ENCODE assay signal across 12 cellular contexts in genomic region chr3:106208979-106209378, GRCh38.
DNase-seq lines count a peak whose midpoint lies in the region; ATAC-seq, FAIRE-seq and TF ChIP-seq lines count a peak whose summit lies in the region.
"Had no signal": no experiment of that assay in that cellular context is flagged by ENCODE, and none has a peak within 500 bp of the region (broad histone marks: within the 10 kb centered on the region; RNA-seq: fewer than 3 reads in every experiment).

No MANE protein-coding gene starts in this region.

- H3K36me3 ChIP-seq in liver (ENCODE audit: control insufficient read depth in 4 of 4, insufficient read depth in 3 of 4, low read depth in 1 of 4, low read length in 3 of 4): no peaks in the 10 kb centered on the region
- H3K36me3 ChIP-seq in HepG2 (replicated peaks in 1 of 2; ENCODE audit: control insufficient read depth in 1 of 2, insufficient read depth in 2 of 2, low read length in 2 of 2): no peaks in the 10 kb centered on the region
- H3K36me3 ChIP-seq in PC-9 (ENCODE audit: low read depth): no peaks in the 10 kb centered on the region
- H3K36me3 ChIP-seq: thoracic aorta had no signal

- DNase-seq in HepG2 (ENCODE audit: low spot score): no peak
- DNase-seq in PC-9: peak in 1 of 2 experiments; percentile 49
- DNase-seq in fibroblast of gingiva (ENCODE audit: low read depth): peak; percentile 39
- no peak for DNase-seq in AG08396 (ENCODE audit: low spot score)
- DNase-seq in posterior vena cava (ENCODE audit: low spot score): no peak
- DNase-seq in activated T-cell treated with anti-CD3 and anti-CD28 coated beads, Interleukin-2, amount 50 U/mL, for 72 hours: no peak
- DNase-seq: activated naive CD4-positive, alpha-beta T cell treated with anti-CD3 and anti-CD28 coated beads, Interleukin-2, amount 50 U/mL, for 16 hours; DMS153; naive B cell had no signal

- H2AFZ ChIP-seq in HepG2 (ENCODE audit: low read length) (no peak overlapping the region), PC-9 (no peak overlapping the region)

- no peaks in the 10 kb centered on the region for H3F3A ChIP-seq in PC-9 (ENCODE audit: insufficient read depth, low read depth)

- CTCF ChIA-PET in HepG2 (lab: Yijun Ruan, JAX; ENCODE audit: low intra/inter-chr PET ratio, low total read pairs): no interaction called here
- CTCF ChIA-PET in PC-9 (lab: Charles Lee): no interaction called here

- in situ Hi-C loops in HepG2 (cut with HindIII; ENCODE audit: extremely low pct_ligation_motif_present, low pct_unique_long_range_greater_than_20kb): no loop called here

- TF ChIP-seq RAD21 in liver (IDR thresholded peaks at IDR 0.05): peak; percentile 28 to 36
- TF ChIP-seq RAD21 in HepG2 (CRISPR knock-in tag; IDR thresholded peaks at IDR 0.05): no peak

- intact Hi-C loops in HepG2 (cut with micrococcal nuclease; ENCODE audit: unreplicated experiment): no loop called here
- intact Hi-C loops in PC-9 (cut with micrococcal nuclease; ENCODE audit: unreplicated experiment): loop anchor here (5.0 to 10.0 kb wide), 3 partner anchors 94 to 522 kb away; partner anchors contain the start of gene CBLB
- intact Hi-C loops in posterior vena cava (cut with DNase I): no loop called here

- TF ChIP-seq EP300 in HepG2 (IDR thresholded peaks at IDR 0.05; ENCODE audit: low read depth in 2 of 2, low read length in 2 of 2) (no peak), HepG2 (CRISPR knock-in tag; IDR thresholded peaks at IDR 0.05; ENCODE audit: borderline replicate concordance) (no peak)

- H3K9me3 ChIP-seq in liver (ENCODE audit: control insufficient read depth in 4 of 4, low read length in 3 of 4) (peaks cover 0 to 1% (median 0%) of the 10 kb centered on the region in 4 donors), HepG2 (ENCODE audit: low read length) (no peaks in the 10 kb centered on the region), PC-9 (ENCODE audit: insufficient read depth, low read depth) (no peaks in the 10 kb centered on the region)
- H3K9me3 ChIP-seq: thoracic aorta had no signal

- no peak for TF ChIP-seq POLR2A in HepG2 (IDR thresholded peaks at IDR 0.05; ENCODE audit: insufficient read depth in 1 of 2, low read depth in 2 of 2, low read length in 2 of 2)

- no peak for FAIRE-seq in HepG2 (lab: Jason Lieb, UNC)

- ATAC-seq in HepG2: no peak
- no peak for ATAC-seq in GM19467 (IDR thresholded peaks at IDR 0.05; ENCODE audit: unreplicated experiment)
- ATAC-seq in activated T-cell treated with anti-CD3 and anti-CD28 coated beads, Interleukin-2, amount 50 U/mL, for 72 hours (replicated peaks in 1 of 2): no peak

- H3K27ac ChIP-seq in liver (ENCODE audit: low read depth in 1 of 2, low read length in 2 of 2) (no peak overlapping the region), HepG2 (ENCODE audit: extremely low read length, insufficient read depth, low read length) (no peak overlapping the region), PC-9 (no peak overlapping the region)
- H3K27ac ChIP-seq: thoracic aorta had no signal

- H3K36me3 Mint-ChIP-seq in activated T-cell treated with anti-CD3 and anti-CD28 coated beads, Interleukin-2, amount 50 U/mL, for 72 hours (ENCODE audit: insufficient read depth in 2 of 2): peaks cover 8 to 17% of the 10 kb centered on the region in 2 donors
- H3K36me3 Mint-ChIP-seq: naive B cell had no signal

- H3K9ac ChIP-seq in liver (ENCODE audit: low read depth in 1 of 2, low read length in 2 of 2) (no peak overlapping the region), HepG2 (ENCODE audit: insufficient read depth, low read depth, low read length) (no peak overlapping the region)

- H3K27me3 ChIP-seq in liver (ENCODE audit: control insufficient read depth in 4 of 4, insufficient read depth in 4 of 4, low read length in 3 of 4) (no peaks in the 10 kb centered on the region), HepG2 (ENCODE audit: control insufficient read depth in 1 of 2, insufficient read depth in 2 of 2, low read length in 2 of 2) (no peaks in the 10 kb centered on the region; a peak in 1 of 5 replicates), PC-9 (ENCODE audit: insufficient read depth, low read depth) (no peaks in the 10 kb centered on the region)

- H3K79me2 ChIP-seq in HepG2 (ENCODE audit: insufficient read depth, low read length) (no peaks in the 10 kb centered on the region), PC-9 (ENCODE audit: low read depth) (no peaks in the 10 kb centered on the region)

- no peak overlapping the region for H3K4me3 Mint-ChIP-seq in activated T-cell treated with anti-CD3 and anti-CD28 coated beads, Interleukin-2, amount 50 U/mL, for 72 hours
- H3K4me3 Mint-ChIP-seq: naive B cell had no signal

- H3K9me3 Mint-ChIP-seq in activated T-cell treated with anti-CD3 and anti-CD28 coated beads, Interleukin-2, amount 50 U/mL, for 72 hours: peaks cover 6% of the 10 kb centered on the region in 2 donors

- WGBS in liver: 46% methylated on average over 2 of the region's 2 CpGs
- WGBS in HepG2 (ENCODE audit: low lambda C conversion rate): 0% methylated on average over 2 of the region's 2 CpGs

- H3K27me3 Mint-ChIP-seq in activated T-cell treated with anti-CD3 and anti-CD28 coated beads, Interleukin-2, amount 50 U/mL, for 72 hours (ENCODE audit: low read depth): no peaks in the 10 kb centered on the region
- H3K27me3 Mint-ChIP-seq: naive B cell had no signal

- H3K4me3 ChIP-seq in liver (ENCODE audit: low read depth in 1 of 3, low read length in 3 of 3) (no peak overlapping the region), HepG2 (replicated peaks in 1 of 3; ENCODE audit: insufficient read depth in 1 of 3, low read depth in 2 of 3, low read length in 3 of 3) (no peak overlapping the region), PC-9 (no peak overlapping the region)

- peaks cover 76% of the 10 kb centered on the region for H3K4me1 Mint-ChIP-seq in activated T-cell treated with anti-CD3 and anti-CD28 coated beads, Interleukin-2, amount 50 U/mL, for 72 hours (ENCODE audit: low read depth)

- no peaks in the 10 kb centered on the region for H3K9me2 ChIP-seq in PC-9 (ENCODE audit: insufficient read depth)

- BruUV-seq in HepG2 (replicated peaks; lab: Mats Ljungman, UMichigan) (no TSS peak), PC-9 (replicated peaks; lab: Mats Ljungman, UMichigan) (no TSS peak)

- H4K20me1 ChIP-seq in HepG2 (ENCODE audit: insufficient read depth, low read length): no peaks in the 10 kb centered on the region
- H4K20me1 ChIP-seq in PC-9 (ENCODE audit: insufficient read depth): no peaks in the 10 kb centered on the region

- H3K4me2 ChIP-seq in HepG2 (ENCODE audit: low read depth, low read length): no peak overlapping the region
- H3K4me2 ChIP-seq in PC-9: no peak overlapping the region

- POLR2A ChIA-PET in HepG2 (lab: Yijun Ruan, JAX) (no interaction called here), PC-9 (lab: Charles Lee; ENCODE audit: unreplicated experiment) (no interaction called here)

- H3K4me1 ChIP-seq in liver (ENCODE audit: control insufficient read depth in 4 of 4, insufficient read depth in 4 of 4, low read length in 3 of 4) (no peaks in the 10 kb centered on the region), HepG2 (ENCODE audit: insufficient read depth, low read length) (no peaks in the 10 kb centered on the region), PC-9 (replicated peaks; ENCODE audit: insufficient read depth) (0 out of 2 replicates have a peak, but pooled peaks cover 4% of the 10 kb centered on the region)

- H3K27ac Mint-ChIP-seq in activated T-cell treated with anti-CD3 and anti-CD28 coated beads, Interleukin-2, amount 50 U/mL, for 72 hours: no peak overlapping the region

- TF ChIP-seq CTCF in liver (IDR thresholded peaks at IDR 0.05; ENCODE audit: low read depth, low read length, missing input control) (peak; percentile 12), HepG2 (CRISPR knock-in tag; IDR thresholded peaks at IDR 0.05) (no peak), PC-9 (conservative IDR thresholded peaks at IDR 0.05) (peak; percentile 64)

TF ChIP-seq in liver, 16 proteins besides CTCF, POLR2A, EP300 and RAD21:
- no peak for TF ChIP-seq MAX (IDR thresholded peaks at IDR 0.05)
- TF ChIP-seq RXRA (IDR thresholded peaks at IDR 0.05): no peak

TF ChIP-seq in HepG2, 621 proteins besides CTCF, POLR2A, EP300 and RAD21:
- no peak for TF ChIP-seq ZNF883 (CRISPR knock-in tag; IDR thresholded peaks at IDR 0.05; ENCODE audit: not compliant biosample characterization)
- no peak for TF ChIP-seq HNF4A (CRISPR knock-in tag; IDR thresholded peaks at IDR 0.05)
